Comparison of ENCODE assay signal across 1 cellular context in genomic region chr14:22589096-22589839, GRCh38.
A peak's percentile ranks its signal among the peaks of the same experiment; 100 is the strongest.
TF ChIP-seq lines count a peak whose summit lies in the region.

Gene DAD1 (minus strand): TSS chr14:22589224. CDS start chr14:22589157, 67 bp downstream.

TF ChIP-seq in HepG2, 621 proteins besides CTCF, POLR2A, EP300 and RAD21 (continued from another document and continues in another):
- TF ChIP-seq, protein P1, sequence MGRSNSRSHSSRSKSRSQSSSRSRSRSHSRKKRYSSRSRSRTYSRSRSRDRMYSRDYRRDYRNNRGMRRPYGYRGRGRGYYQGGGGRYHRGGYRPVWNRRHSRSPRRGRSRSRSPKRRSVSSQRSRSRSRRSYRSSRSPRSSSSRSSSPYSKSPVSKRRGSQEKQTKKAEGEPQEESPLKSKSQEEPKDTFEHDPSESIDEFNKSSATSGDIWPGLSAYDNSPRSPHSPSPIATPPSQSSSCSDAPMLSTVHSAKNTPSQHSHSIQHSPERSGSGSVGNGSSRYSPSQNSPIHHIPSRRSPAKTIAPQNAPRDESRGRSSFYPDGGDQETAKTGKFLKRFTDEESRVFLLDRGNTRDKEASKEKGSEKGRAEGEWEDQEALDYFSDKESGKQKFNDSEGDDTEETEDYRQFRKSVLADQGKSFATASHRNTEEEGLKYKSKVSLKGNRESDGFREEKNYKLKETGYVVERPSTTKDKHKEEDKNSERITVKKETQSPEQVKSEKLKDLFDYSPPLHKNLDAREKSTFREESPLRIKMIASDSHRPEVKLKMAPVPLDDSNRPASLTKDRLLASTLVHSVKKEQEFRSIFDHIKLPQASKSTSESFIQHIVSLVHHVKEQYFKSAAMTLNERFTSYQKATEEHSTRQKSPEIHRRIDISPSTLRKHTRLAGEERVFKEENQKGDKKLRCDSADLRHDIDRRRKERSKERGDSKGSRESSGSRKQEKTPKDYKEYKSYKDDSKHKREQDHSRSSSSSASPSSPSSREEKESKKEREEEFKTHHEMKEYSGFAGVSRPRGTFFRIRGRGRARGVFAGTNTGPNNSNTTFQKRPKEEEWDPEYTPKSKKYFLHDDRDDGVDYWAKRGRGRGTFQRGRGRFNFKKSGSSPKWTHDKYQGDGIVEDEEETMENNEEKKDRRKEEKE (IDR thresholded peaks at IDR 0.05), result no peak
- TF ChIP-seq SAP130 (CRISPR knock-in tag; IDR thresholded peaks at IDR 0.05; ENCODE audit: low read depth), result peak; percentile 100
- no peak for TF ChIP-seq ZBTB40 (IDR thresholded peaks at IDR 0.05)
- peak; percentile 78; the same call in 1 of the 2 replicates for TF ChIP-seq ZBTB40 (CRISPR knock-in tag; IDR thresholded peaks at IDR 0.05)
- TF ChIP-seq ZNF430 (CRISPR knock-in tag; IDR thresholded peaks at IDR 0.05), result 0 out of 2 replicates have a peak, but pooled peaks have one; percentile 26
- TF ChIP-seq GATAD1 (CRISPR knock-in tag; IDR thresholded peaks at IDR 0.05), result peak; percentile 94
- TF ChIP-seq, protein P2, sequence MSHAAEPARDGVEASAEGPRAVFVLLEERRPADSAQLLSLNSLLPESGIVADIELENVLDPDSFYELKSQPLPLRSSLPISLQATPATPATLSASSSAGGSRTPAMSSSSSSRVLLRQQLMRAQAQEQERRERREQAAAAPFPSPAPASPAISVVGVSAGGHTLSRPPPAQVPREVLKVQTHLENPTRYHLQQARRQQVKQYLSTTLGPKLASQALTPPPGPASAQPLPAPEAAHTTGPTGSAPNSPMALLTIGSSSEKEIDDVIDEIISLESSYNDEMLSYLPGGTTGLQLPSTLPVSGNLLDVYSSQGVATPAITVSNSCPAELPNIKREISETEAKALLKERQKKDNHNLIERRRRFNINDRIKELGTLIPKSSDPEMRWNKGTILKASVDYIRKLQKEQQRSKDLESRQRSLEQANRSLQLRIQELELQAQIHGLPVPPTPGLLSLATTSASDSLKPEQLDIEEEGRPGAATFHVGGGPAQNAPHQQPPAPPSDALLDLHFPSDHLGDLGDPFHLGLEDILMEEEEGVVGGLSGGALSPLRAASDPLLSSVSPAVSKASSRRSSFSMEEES (CRISPR knock-in tag; IDR thresholded peaks at IDR 0.05), result peak; percentile 89
- peak; percentile 92 for TF ChIP-seq YEATS4 (CRISPR knock-in tag; IDR thresholded peaks at IDR 0.05; ENCODE audit: borderline replicate concordance)
- TF ChIP-seq, protein P3, sequence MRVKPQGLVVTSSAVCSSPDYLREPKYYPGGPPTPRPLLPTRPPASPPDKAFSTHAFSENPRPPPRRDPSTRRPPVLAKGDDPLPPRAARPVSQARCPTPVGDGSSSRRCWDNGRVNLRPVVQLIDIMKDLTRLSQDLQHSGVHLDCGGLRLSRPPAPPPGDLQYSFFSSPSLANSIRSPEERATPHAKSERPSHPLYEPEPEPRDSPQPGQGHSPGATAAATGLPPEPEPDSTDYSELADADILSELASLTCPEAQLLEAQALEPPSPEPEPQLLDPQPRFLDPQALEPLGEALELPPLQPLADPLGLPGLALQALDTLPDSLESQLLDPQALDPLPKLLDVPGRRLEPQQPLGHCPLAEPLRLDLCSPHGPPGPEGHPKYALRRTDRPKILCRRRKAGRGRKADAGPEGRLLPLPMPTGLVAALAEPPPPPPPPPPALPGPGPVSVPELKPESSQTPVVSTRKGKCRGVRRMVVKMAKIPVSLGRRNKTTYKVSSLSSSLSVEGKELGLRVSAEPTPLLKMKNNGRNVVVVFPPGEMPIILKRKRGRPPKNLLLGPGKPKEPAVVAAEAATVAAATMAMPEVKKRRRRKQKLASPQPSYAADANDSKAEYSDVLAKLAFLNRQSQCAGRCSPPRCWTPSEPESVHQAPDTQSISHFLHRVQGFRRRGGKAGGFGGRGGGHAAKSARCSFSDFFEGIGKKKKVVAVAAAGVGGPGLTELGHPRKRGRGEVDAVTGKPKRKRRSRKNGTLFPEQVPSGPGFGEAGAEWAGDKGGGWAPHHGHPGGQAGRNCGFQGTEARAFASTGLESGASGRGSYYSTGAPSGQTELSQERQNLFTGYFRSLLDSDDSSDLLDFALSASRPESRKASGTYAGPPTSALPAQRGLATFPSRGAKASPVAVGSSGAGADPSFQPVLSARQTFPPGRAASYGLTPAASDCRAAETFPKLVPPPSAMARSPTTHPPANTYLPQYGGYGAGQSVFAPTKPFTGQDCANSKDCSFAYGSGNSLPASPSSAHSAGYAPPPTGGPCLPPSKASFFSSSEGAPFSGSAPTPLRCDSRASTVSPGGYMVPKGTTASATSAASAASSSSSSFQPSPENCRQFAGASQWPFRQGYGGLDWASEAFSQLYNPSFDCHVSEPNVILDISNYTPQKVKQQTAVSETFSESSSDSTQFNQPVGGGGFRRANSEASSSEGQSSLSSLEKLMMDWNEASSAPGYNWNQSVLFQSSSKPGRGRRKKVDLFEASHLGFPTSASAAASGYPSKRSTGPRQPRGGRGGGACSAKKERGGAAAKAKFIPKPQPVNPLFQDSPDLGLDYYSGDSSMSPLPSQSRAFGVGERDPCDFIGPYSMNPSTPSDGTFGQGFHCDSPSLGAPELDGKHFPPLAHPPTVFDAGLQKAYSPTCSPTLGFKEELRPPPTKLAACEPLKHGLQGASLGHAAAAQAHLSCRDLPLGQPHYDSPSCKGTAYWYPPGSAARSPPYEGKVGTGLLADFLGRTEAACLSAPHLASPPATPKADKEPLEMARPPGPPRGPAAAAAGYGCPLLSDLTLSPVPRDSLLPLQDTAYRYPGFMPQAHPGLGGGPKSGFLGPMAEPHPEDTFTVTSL (CRISPR knock-in tag; IDR thresholded peaks at IDR 0.05; ENCODE audit: borderline replicate concordance), result no peak
- peak; percentile 93 for TF ChIP-seq HDAC1 (CRISPR knock-in tag; IDR thresholded peaks at IDR 0.05)
- no peak for TF ChIP-seq MBNL3 (CRISPR knock-in tag; conservative IDR thresholded peaks at IDR 0.05)
- TF ChIP-seq, protein P4, sequence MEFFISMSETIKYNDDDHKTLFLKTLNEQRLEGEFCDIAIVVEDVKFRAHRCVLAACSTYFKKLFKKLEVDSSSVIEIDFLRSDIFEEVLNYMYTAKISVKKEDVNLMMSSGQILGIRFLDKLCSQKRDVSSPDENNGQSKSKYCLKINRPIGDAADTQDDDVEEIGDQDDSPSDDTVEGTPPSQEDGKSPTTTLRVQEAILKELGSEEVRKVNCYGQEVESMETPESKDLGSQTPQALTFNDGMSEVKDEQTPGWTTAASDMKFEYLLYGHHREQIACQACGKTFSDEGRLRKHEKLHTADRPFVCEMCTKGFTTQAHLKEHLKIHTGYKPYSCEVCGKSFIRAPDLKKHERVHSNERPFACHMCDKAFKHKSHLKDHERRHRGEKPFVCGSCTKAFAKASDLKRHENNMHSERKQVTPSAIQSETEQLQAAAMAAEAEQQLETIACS (CRISPR knock-in tag; IDR thresholded peaks at IDR 0.05), result no peak
- no peak for TF ChIP-seq PAWR (CRISPR knock-in tag; IDR thresholded peaks at IDR 0.05; ENCODE audit: borderline replicate concordance)
- peak; percentile 78; the same call in 1 of the 2 replicates for TF ChIP-seq ZNF772 (CRISPR knock-in tag; IDR thresholded peaks at IDR 0.05)
- TF ChIP-seq, protein P5, sequence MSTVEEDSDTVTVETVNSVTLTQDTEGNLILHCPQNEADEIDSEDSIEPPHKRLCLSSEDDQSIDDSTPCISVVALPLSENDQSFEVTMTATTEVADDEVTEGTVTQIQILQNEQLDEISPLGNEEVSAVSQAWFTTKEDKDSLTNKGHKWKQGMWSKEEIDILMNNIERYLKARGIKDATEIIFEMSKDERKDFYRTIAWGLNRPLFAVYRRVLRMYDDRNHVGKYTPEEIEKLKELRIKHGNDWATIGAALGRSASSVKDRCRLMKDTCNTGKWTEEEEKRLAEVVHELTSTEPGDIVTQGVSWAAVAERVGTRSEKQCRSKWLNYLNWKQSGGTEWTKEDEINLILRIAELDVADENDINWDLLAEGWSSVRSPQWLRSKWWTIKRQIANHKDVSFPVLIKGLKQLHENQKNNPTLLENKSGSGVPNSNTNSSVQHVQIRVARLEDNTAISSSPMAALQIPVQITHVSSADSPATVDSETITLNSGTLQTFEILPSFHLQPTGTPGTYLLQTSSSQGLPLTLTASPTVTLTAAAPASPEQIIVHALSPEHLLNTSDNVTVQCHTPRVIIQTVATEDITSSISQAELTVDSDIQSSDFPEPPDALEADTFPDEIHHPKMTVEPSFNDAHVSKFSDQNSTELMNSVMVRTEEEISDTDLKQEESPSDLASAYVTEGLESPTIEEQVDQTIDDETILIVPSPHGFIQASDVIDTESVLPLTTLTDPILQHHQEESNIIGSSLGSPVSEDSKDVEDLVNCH (CRISPR knock-in tag; IDR thresholded peaks at IDR 0.05), result no peak
- TF ChIP-seq SMARCE1 (IDR thresholded peaks at IDR 0.05; ENCODE audit: borderline replicate concordance), result no peak
- TF ChIP-seq HCFC1 (IDR thresholded peaks at IDR 0.05; ENCODE audit: low read depth, low read length), result peak; percentile 42; the same call in 1 of the 2 replicates
- no peak; the same call in 1 of the 2 replicates for TF ChIP-seq ATF1 (CRISPR knock-in tag; IDR thresholded peaks at IDR 0.05)
- TF ChIP-seq ZNF367 (CRISPR knock-in tag; IDR thresholded peaks at IDR 0.05; ENCODE audit: borderline replicate concordance), result no peak
- no peak for TF ChIP-seq CBX2 (IDR thresholded peaks at IDR 0.05; ENCODE audit: low read depth, low read length)
- TF ChIP-seq CBX2 (CRISPR knock-in tag; IDR thresholded peaks at IDR 0.05; ENCODE audit: low read depth), result no peak
- no peak for TF ChIP-seq MTF2 (CRISPR knock-in tag; IDR thresholded peaks at IDR 0.05; ENCODE audit: borderline replicate concordance)
- peak; percentile 91 for TF ChIP-seq AHR (CRISPR knock-in tag; IDR thresholded peaks at IDR 0.05)
- peak; percentile 71 for TF ChIP-seq MIXL1 (CRISPR knock-in tag; IDR thresholded peaks at IDR 0.05)
- peak; percentile 63; the same call in 1 of the 2 replicates for TF ChIP-seq NCOR1 (IDR thresholded peaks at IDR 0.05; ENCODE audit: borderline replicate concordance, low read length)
- peak; percentile 83; the same call in 1 of the 2 replicates for TF ChIP-seq EHMT2 (IDR thresholded peaks at IDR 0.05; ENCODE audit: borderline replicate concordance, low read depth, low read length)
- TF ChIP-seq RBFOX2 (IDR thresholded peaks at IDR 0.05; ENCODE audit: low read depth, low read length), result peak; percentile 92
- TF ChIP-seq HMGA1 (CRISPR knock-in tag; conservative IDR thresholded peaks at IDR 0.05), result no peak
- peak; percentile 84; the same call in 1 of the 2 replicates for TF ChIP-seq ZNF205 (CRISPR knock-in tag; IDR thresholded peaks at IDR 0.05)
- TF ChIP-seq, protein P6, sequence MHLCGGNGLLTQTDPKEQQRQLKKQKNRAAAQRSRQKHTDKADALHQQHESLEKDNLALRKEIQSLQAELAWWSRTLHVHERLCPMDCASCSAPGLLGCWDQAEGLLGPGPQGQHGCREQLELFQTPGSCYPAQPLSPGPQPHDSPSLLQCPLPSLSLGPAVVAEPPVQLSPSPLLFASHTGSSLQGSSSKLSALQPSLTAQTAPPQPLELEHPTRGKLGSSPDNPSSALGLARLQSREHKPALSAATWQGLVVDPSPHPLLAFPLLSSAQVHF (CRISPR knock-in tag; IDR thresholded peaks at IDR 0.05), result no peak
- peak; percentile 43; the same call in 1 of the 2 replicates for TF ChIP-seq CBX5 (CRISPR knock-in tag; IDR thresholded peaks at IDR 0.05; ENCODE audit: borderline replicate concordance)
